8 cellular contexts compared by ENCODE assay signal in genomic region chr7:100826546-100827329, GRCh38. TPM values are rescaled to one million over a fixed set of nuclear protein-coding genes. Genes with fewer than 3 reads are reported as not detected.
DNase-seq lines count a peak whose midpoint lies in the region; ATAC-seq and TF ChIP-seq lines count a peak whose summit lies in the region.

No MANE protein-coding gene starts in this region.

- H3K36me3 ChIP-seq in esophagus muscularis mucosa (peaks cover 2 to 26% (median 23%) of the 10 kb centered on the region in 4 donors), neuron (ENCODE audit: insufficient read depth, low read length) (peaks cover 30% of the 10 kb centered on the region)

- H3K4me1 ChIP-seq in esophagus muscularis mucosa (peaks cover 19 to 58% (median 51%) of the 10 kb centered on the region in 4 donors), neuron (ENCODE audit: insufficient read depth, low read length) (peaks cover 14% of the 10 kb centered on the region)

- DNase-seq in Caki2 (ENCODE audit: low read depth) (peak; percentile 44), RPMI8226 (peak; percentile 57), esophagus muscularis mucosa (ENCODE audit: extremely low spot score) (no peak), GDM1 (lab: John Stamatoyannopoulos, UW) (no peak), activated gamma-delta T cell treated with Interleukin-2 at 50 U/mL for 16 hours (no peak), AML-193 (lab: John Stamatoyannopoulos, UW) (no peak)

- no peak for TF ChIP-seq CTCF in esophagus muscularis mucosa (IDR thresholded peaks at IDR 0.05)

- no peaks in the 10 kb centered on the region for H3K27me3 ChIP-seq in esophagus muscularis mucosa
- H3K27me3 ChIP-seq in neuron (ENCODE audit: insufficient read depth, low read length), result no peaks in the 10 kb centered on the region

- no peaks in the 10 kb centered on the region for H3K9me3 ChIP-seq in esophagus muscularis mucosa
- H3K9me3 ChIP-seq in neuron (ENCODE audit: low read length), result no peaks in the 10 kb centered on the region

- intact Hi-C loops in esophagus muscularis mucosa (cut with DNase I), result no loop called here

- TF ChIP-seq POLR2A in esophagus muscularis mucosa (IDR thresholded peaks at IDR 0.05; ENCODE audit: low read depth), result no peak

- H3K27ac ChIP-seq in esophagus muscularis mucosa (replicated peaks in 1 of 4), result peak overlapping the region; percentile 85 to 91 (median 88)

- in situ Hi-C loops in Caki2 (cut with HindIII; ENCODE audit: low pct_unique_long_range_greater_than_20kb, low sequenced_read_pairs), result no loop called here

- H3K4me3 ChIP-seq in esophagus muscularis mucosa, result peak overlapping the region; percentile 76 to 93 (median 76)
- H3K4me3 ChIP-seq in neuron (ENCODE audit: low read length), result peak overlapping the region; percentile 47

- H2AFZ ChIP-seq in neuron (ENCODE audit: low read depth, low read length), result no peak overlapping the region

- WGBS in esophagus muscularis mucosa, result 2% methylated on average over 18 of the region's 69 CpGs

- TF ChIP-seq EP300 in esophagus muscularis mucosa (IDR thresholded peaks at IDR 0.05), result no peak

- ATAC-seq in GM21526 (IDR thresholded peaks at IDR 0.05; ENCODE audit: low FRiP score, unreplicated experiment), result no peak

RNA-seq across cellular contexts. Expression of gene EPHB4, which starts 0.6 kb away (rescaled TPM):
- total RNA-seq in Caki2 (2014; rRNA removed; shearing (Covaris generic); ENCODE audit: low replicate concordance), result 31.9 and 43.6 TPM in 2 replicates
- total RNA-seq in esophagus muscularis mucosa, result 10 to 100 TPM; 26.2 to 92.4 (median 59.0) TPM

RNA-seq across cellular contexts. Expression of gene SLC12A9, which starts 25.8 kb away (rescaled TPM):
- total RNA-seq in Caki2 (2014; rRNA removed; shearing (Covaris generic); ENCODE audit: low replicate concordance), result 16.5 and 19.8 TPM in 2 replicates
- 10 to 100 TPM; 15.0 to 26.0 (median 19.9) TPM for total RNA-seq in esophagus muscularis mucosa

RNA-seq across cellular contexts. Expression of gene TRIP6, which starts 40.4 kb away (rescaled TPM):
- 234 and 286 TPM in 2 replicates for total RNA-seq in Caki2 (2014; rRNA removed; shearing (Covaris generic); ENCODE audit: low replicate concordance)
- total RNA-seq in esophagus muscularis mucosa, result 10 to 100 TPM; 60.2 to 89.9 (median 81.2) TPM

RNA-seq across cellular contexts. Expression of gene SRRT, which starts 48.2 kb away (rescaled TPM):
- total RNA-seq in Caki2 (2014; rRNA removed; shearing (Covaris generic); ENCODE audit: low replicate concordance), result 72.5 and 75.8 TPM in 2 replicates
- total RNA-seq in esophagus muscularis mucosa, result 10 to 100 TPM; 47.2 to 69.6 (median 61.7) TPM

Comparison
In these comparisons a context has a peak if more than half of its experiments do, and no peak if none do; other contexts are left out.
1. DNase-seq: peak in Caki2 (single experiment) and RPMI8226 (single experiment); none in esophagus muscularis mucosa (single experiment), GDM1 (single experiment), activated gamma-delta T cell treated with Interleukin-2 at 50 U/mL for 16 hours (single experiment) and AML-193 (0 of 2).